ENCODE assay signal across 2 cellular contexts in genomic region chr11:16968196-16968595, GRCh38.
TF ChIP-seq lines count a peak whose summit lies in the region.

No MANE protein-coding gene starts in this region.

TF ChIP-seq in A549, 52 proteins besides CTCF, POLR2A, EP300 and RAD21:
- no peak for TF ChIP-seq TFCP2L1 (CRISPR knock-in tag; IDR thresholded peaks at IDR 0.05)
TF ChIP-seq in A549: peak in this region for 0.

TF ChIP-seq in HepG2, 621 proteins besides CTCF, POLR2A, EP300 and RAD21:
- TF ChIP-seq PITX1 (CRISPR knock-in tag; IDR thresholded peaks at IDR 0.05) (no peak), ZNF768 (CRISPR knock-in tag; IDR thresholded peaks at IDR 0.05) (peak; percentile 40; the same call in 1 of the 2 replicates)
